Comparison of ENCODE assay signal across 1 cellular context in genomic region chr7:146654048-146654447, GRCh38.
TF ChIP-seq lines count a peak whose summit lies in the region.

No MANE protein-coding gene starts in this region.

TF ChIP-seq in HEK293, 187 proteins besides CTCF, POLR2A, EP300 and RAD21 (continued from another document):
- TF ChIP-seq ZNF704 (tag by site-specific recombination; IDR thresholded peaks at IDR 0.05), result no peak
- peak; percentile 75 for TF ChIP-seq IKZF3 (tag by site-specific recombination; IDR thresholded peaks at IDR 0.05)
- no peak for TF ChIP-seq ZSCAN18 (tag by site-specific recombination; IDR thresholded peaks at IDR 0.05)
- no peak for TF ChIP-seq ZNF621 (tag by site-specific recombination; IDR thresholded peaks at IDR 0.05)
- peak; percentile 32; the same call in 1 of the 2 replicates for TF ChIP-seq GFI1B (tag by site-specific recombination; IDR thresholded peaks at IDR 0.05)
- TF ChIP-seq ZNF561 (tag by site-specific recombination; IDR thresholded peaks at IDR 0.05; ENCODE audit: borderline replicate concordance), result peak; percentile 89
- TF ChIP-seq ZNF138 (tag by site-specific recombination; IDR thresholded peaks at IDR 0.05; ENCODE audit: borderline replicate concordance), result no peak
- TF ChIP-seq ZNF843 (tag by site-specific recombination; IDR thresholded peaks at IDR 0.05), result peak; percentile 61; the same call in 1 of the 2 replicates
- no peak for TF ChIP-seq ZBTB6 (tag by site-specific recombination; IDR thresholded peaks at IDR 0.05)
- no peak for TF ChIP-seq MYNN (tag by site-specific recombination; IDR thresholded peaks at IDR 0.05; ENCODE audit: borderline replicate concordance)
- no peak for TF ChIP-seq ZNF148 (tag by site-specific recombination; IDR thresholded peaks at IDR 0.05; ENCODE audit: borderline replicate concordance)
- TF ChIP-seq ZNF518A (tag by site-specific recombination; conservative IDR thresholded peaks at IDR 0.05; ENCODE audit: low read depth), result no peak
- TF ChIP-seq ZNF610 (tag by site-specific recombination; IDR thresholded peaks at IDR 0.05; ENCODE audit: borderline replicate concordance), result no peak
- TF ChIP-seq ZNF366 (tag by site-specific recombination; conservative IDR thresholded peaks at IDR 0.05), result no peak
- no peak for TF ChIP-seq BCL6B (tag by site-specific recombination; IDR thresholded peaks at IDR 0.05)
- no peak for TF ChIP-seq SP3 (tag by site-specific recombination; IDR thresholded peaks at IDR 0.05)
- no peak for TF ChIP-seq ZNF645 (tag by site-specific recombination; IDR thresholded peaks at IDR 0.05)
- TF ChIP-seq ZSCAN5A (tag by site-specific recombination; IDR thresholded peaks at IDR 0.05), result no peak
- TF ChIP-seq ZNF423 (tag by site-specific recombination; IDR thresholded peaks at IDR 0.05), result no peak
- no peak for TF ChIP-seq ZNF157 (tag by site-specific recombination; IDR thresholded peaks at IDR 0.05)
- no peak for TF ChIP-seq ZNF791 (tag by site-specific recombination; IDR thresholded peaks at IDR 0.05)
- no peak for TF ChIP-seq ZNF280D (tag by site-specific recombination; IDR thresholded peaks at IDR 0.05)
- TF ChIP-seq ZNF404 (tag by site-specific recombination; IDR thresholded peaks at IDR 0.05), result no peak
- TF ChIP-seq ZNF513 (tag by site-specific recombination; IDR thresholded peaks at IDR 0.05), result no peak
- TF ChIP-seq ZFHX2 (tag by site-specific recombination; conservative IDR thresholded peaks at IDR 0.05), result no peak
- no peak for TF ChIP-seq ZNF133 (tag by site-specific recombination; IDR thresholded peaks at IDR 0.05)
- TF ChIP-seq ZSCAN23 (tag by site-specific recombination; IDR thresholded peaks at IDR 0.05), result 0 out of 2 replicates have a peak, but pooled peaks have one; percentile 32
